Comparison of ENCODE assay signal across 6 cellular contexts in genomic region chr21:10326146-10326545, GRCh38.
DNase-seq lines count a peak whose midpoint lies in the region; ATAC-seq, FAIRE-seq and TF ChIP-seq lines count a peak whose summit lies in the region.
"Not testable (repeated sequence)": the region's sequence is repeated elsewhere in the genome, so short reads cannot be mapped to it uniquely, and the experiment has no call there.

No MANE protein-coding gene starts in this region.

- peaks cover 40% of the 10 kb centered on the region for H3K9me3 Mint-ChIP-seq in activated CD4-positive, alpha-beta T cell treated with anti-CD3 and anti-CD28 coated beads for 36 hours (ENCODE audit: low read depth)
- peaks cover 25 to 53% of the 10 kb centered on the region in 2 donors for H3K9me3 Mint-ChIP-seq in effector memory CD8-positive, alpha-beta T cell
- H3K9me3 Mint-ChIP-seq in stimulated activated memory B cell treated with anti-CD40 and anti-IgM and Interleukin-4, amounts not matched to agents 10 μg/mL and 1 μg/mL and 100 μg/mL, for 72 hours, result peaks cover 14% of the 10 kb centered on the region

- H3K4me3 ChIP-seq in HepG2 (replicated peaks in 1 of 3; ENCODE audit: insufficient read depth in 1 of 3, low read depth in 2 of 3, low read length in 3 of 3), result not testable (repeated sequence)

- intact Hi-C loops in activated CD4-positive, alpha-beta T cell treated with anti-CD3 and anti-CD28 coated beads for 36 hours (cut with DNase I, micrococcal nuclease); Right ventricle myocardium superior (cut with DNase I); HepG2 (cut with micrococcal nuclease; ENCODE audit: unreplicated experiment): not testable (repeated sequence)

- not testable (repeated sequence) for H4K20me1 ChIP-seq in HepG2 (ENCODE audit: insufficient read depth, low read length)

- not testable (repeated sequence) for H3K36me3 ChIP-seq in HepG2 (replicated peaks in 1 of 2; ENCODE audit: control insufficient read depth in 1 of 2, insufficient read depth in 2 of 2, low read length in 2 of 2)

- TF ChIP-seq CTCF in HepG2 (CRISPR knock-in tag; IDR thresholded peaks at IDR 0.05), result not testable (repeated sequence)

- H3K4me2 ChIP-seq in HepG2 (ENCODE audit: low read depth, low read length), result not testable (repeated sequence)

- 35% methylated on average over 2 of the region's 2 CpGs for WGBS in HepG2 (ENCODE audit: low lambda C conversion rate)

- H3K27me3 ChIP-seq in HepG2 (ENCODE audit: control insufficient read depth in 1 of 2, insufficient read depth in 2 of 2, low read length in 2 of 2), result not testable (repeated sequence)

- not testable (repeated sequence) for H3K9ac ChIP-seq in HepG2 (ENCODE audit: insufficient read depth, low read depth, low read length)

- not testable (repeated sequence) for TF ChIP-seq RAD21 in HepG2 (CRISPR knock-in tag; IDR thresholded peaks at IDR 0.05)

- H3K9me3 ChIP-seq in HepG2 (ENCODE audit: low read length), result peaks cover 57% of the 10 kb centered on the region

- ATAC-seq in HG03439 (IDR thresholded peaks at IDR 0.05; ENCODE audit: unreplicated experiment), result peak; percentile 32
- ATAC-seq in activated CD4-positive, alpha-beta T cell treated with anti-CD3 and anti-CD28 coated beads for 36 hours, result peak; percentile 71
- peak; percentile 22 for ATAC-seq in effector memory CD8-positive, alpha-beta T cell (replicated peaks)
- ATAC-seq in Right ventricle myocardium superior (ENCODE audit: poor library complexity), result peak; percentile 67
- ATAC-seq in HepG2, result peak; percentile 46; the same call in 2 of the 3 replicates
- ATAC-seq in stimulated activated memory B cell treated with anti-CD40 and anti-IgM and Interleukin-4, amounts not matched to agents 10 μg/mL and 1 μg/mL and 100 μg/mL, for 72 hours, result peak; percentile 28

- not testable (repeated sequence) for DNase-seq in activated CD4-positive, alpha-beta T cell treated with anti-CD3 and anti-CD28 coated beads for 36 hours; effector memory CD8-positive, alpha-beta T cell; Right ventricle myocardium superior; HepG2 (ENCODE audit: low spot score)

- not testable (repeated sequence) for TF ChIP-seq EP300 in HepG2 (IDR thresholded peaks at IDR 0.05; ENCODE audit: low read depth in 2 of 2, low read length in 2 of 2); HepG2 (CRISPR knock-in tag; IDR thresholded peaks at IDR 0.05; ENCODE audit: borderline replicate concordance)

- H3K79me2 ChIP-seq in HepG2 (ENCODE audit: insufficient read depth, low read length), result not testable (repeated sequence)

- not testable (repeated sequence) for FAIRE-seq in HepG2 (lab: Jason Lieb, UNC)

- not testable (repeated sequence) for H3K27ac Mint-ChIP-seq in activated CD4-positive, alpha-beta T cell treated with anti-CD3 and anti-CD28 coated beads for 36 hours; effector memory CD8-positive, alpha-beta T cell; stimulated activated memory B cell treated with anti-CD40 and anti-IgM and Interleukin-4, amounts not matched to agents 10 μg/mL and 1 μg/mL and 100 μg/mL, for 72 hours

- TF ChIP-seq POLR2A in HepG2 (IDR thresholded peaks at IDR 0.05; ENCODE audit: insufficient read depth in 1 of 2, low read depth in 2 of 2, low read length in 2 of 2), result not testable (repeated sequence)

- CTCF ChIA-PET in activated CD4-positive, alpha-beta T cell treated with anti-CD3 and anti-CD28 coated beads for 36 hours (lab: Charles Lee); HepG2 (lab: Yijun Ruan, JAX; ENCODE audit: low intra/inter-chr PET ratio, low total read pairs): not testable (repeated sequence)

- H3K4me3 Mint-ChIP-seq in activated CD4-positive, alpha-beta T cell treated with anti-CD3 and anti-CD28 coated beads for 36 hours; effector memory CD8-positive, alpha-beta T cell; stimulated activated memory B cell treated with anti-CD40 and anti-IgM and Interleukin-4, amounts not matched to agents 10 μg/mL and 1 μg/mL and 100 μg/mL, for 72 hours: not testable (repeated sequence)

- H3K4me1 Mint-ChIP-seq in activated CD4-positive, alpha-beta T cell treated with anti-CD3 and anti-CD28 coated beads for 36 hours; effector memory CD8-positive, alpha-beta T cell (ENCODE audit: low read depth in 2 of 2); stimulated activated memory B cell treated with anti-CD40 and anti-IgM and Interleukin-4, amounts not matched to agents 10 μg/mL and 1 μg/mL and 100 μg/mL, for 72 hours: not testable (repeated sequence)

- H3K27ac ChIP-seq in HepG2 (ENCODE audit: extremely low read length, insufficient read depth, low read length), result not testable (repeated sequence)

- H3K36me3 Mint-ChIP-seq in activated CD4-positive, alpha-beta T cell treated with anti-CD3 and anti-CD28 coated beads for 36 hours (ENCODE audit: low read depth); effector memory CD8-positive, alpha-beta T cell (ENCODE audit: insufficient read depth); stimulated activated memory B cell treated with anti-CD40 and anti-IgM and Interleukin-4, amounts not matched to agents 10 μg/mL and 1 μg/mL and 100 μg/mL, for 72 hours: not testable (repeated sequence)

- not testable (repeated sequence) for H3K27me3 Mint-ChIP-seq in activated CD4-positive, alpha-beta T cell treated with anti-CD3 and anti-CD28 coated beads for 36 hours; effector memory CD8-positive, alpha-beta T cell; stimulated activated memory B cell treated with anti-CD40 and anti-IgM and Interleukin-4, amounts not matched to agents 10 μg/mL and 1 μg/mL and 100 μg/mL, for 72 hours

- POLR2A ChIA-PET in activated CD4-positive, alpha-beta T cell treated with anti-CD3 and anti-CD28 coated beads for 36 hours (lab: Charles Lee); HepG2 (lab: Yijun Ruan, JAX): not testable (repeated sequence)

- in situ Hi-C loops in HepG2 (cut with HindIII; ENCODE audit: extremely low pct_ligation_motif_present, low pct_unique_long_range_greater_than_20kb), result not testable (repeated sequence)

- H3K4me1 ChIP-seq in HepG2 (ENCODE audit: insufficient read depth, low read length), result not testable (repeated sequence)

- not testable (repeated sequence) for BruUV-seq in HepG2 (replicated peaks; lab: Mats Ljungman, UMichigan)

- not testable (repeated sequence) for H2AFZ ChIP-seq in HepG2 (ENCODE audit: low read length)

TF ChIP-seq in HepG2, 621 proteins besides CTCF, POLR2A, EP300 and RAD21:
- TF ChIP-seq KDM5A (IDR thresholded peaks at IDR 0.05; ENCODE audit: borderline replicate concordance, low read length), result peak; percentile 6; the same call in 1 of the 2 replicates
